8 cellular contexts compared by ENCODE assay signal in genomic region chr4:47031011-47031678, GRCh38. TPM values are rescaled to one million over a fixed set of nuclear protein-coding genes. Genes with fewer than 3 reads are reported as not detected.
DNase-seq lines count a peak whose midpoint lies in the region; ATAC-seq, FAIRE-seq and TF ChIP-seq lines count a peak whose summit lies in the region.

TSS of gene GABRB1 (plus strand) at chr4:47031567.

- no peaks in the 10 kb centered on the region for H3K27me3 ChIP-seq in right atrium auricular region
- H3K27me3 ChIP-seq in pancreas, result peaks cover 0 to 10% (median 0%) of the 10 kb centered on the region in 4 donors

- TF ChIP-seq CTCF in astrocyte of the cerebellum (IDR thresholded peaks at IDR 0.05; ENCODE audit: low read depth, low read length, missing control alignments), result no peak
- TF ChIP-seq CTCF in right atrium auricular region (IDR thresholded peaks at IDR 0.05), result no peak
- TF ChIP-seq CTCF in pancreas (IDR thresholded peaks at IDR 0.05), result no peak

- intact Hi-C loops in pancreas (cut with DNase I), result loop anchor here in 1 of 3 donors (10.0 kb wide), 1 partner anchor 206 kb away; no protein-coding TSS in a partner anchor

- H3K4me3 ChIP-seq in astrocyte of the cerebellum (ENCODE audit: low read depth, low read length) (peak within 1 kb of the TSS; percentile 63), right atrium auricular region (peak within 1 kb of the TSS; percentile 51 to 58), pancreas (peak within 1 kb of the TSS; percentile 10 to 47 (median 27))

- H3K9me3 ChIP-seq in right atrium auricular region, result no peaks in the 10 kb centered on the region
- no peaks in the 10 kb centered on the region for H3K9me3 ChIP-seq in pancreas

- H3K36me3 ChIP-seq in right atrium auricular region (no peaks in the 10 kb centered on the region), pancreas (no peaks in the 10 kb centered on the region)

- H3K4me1 ChIP-seq in right atrium auricular region (no peaks in the 10 kb centered on the region), pancreas (no peaks in the 10 kb centered on the region)

- no peak for FAIRE-seq in pancreas (lab: Jason Lieb, UNC)

- in situ Hi-C loops in astrocyte of the cerebellum (cut with HindIII; ENCODE audit: low sequenced_read_pairs), result no loop called here

- DNase-seq in Daoy (ENCODE audit: low read depth) (peak; percentile 63), NCI-H2171 (lab: John Stamatoyannopoulos, UW) (peak; percentile 7), astrocyte of the cerebellum (ENCODE audit: low read depth) (peak; percentile 43), right atrium auricular region (ENCODE audit: low spot score) (peak; percentile 65), pancreas (peak; percentile 31 to 90 (median 62)), NOMO-1 (lab: John Stamatoyannopoulos, UW; ENCODE audit: unreplicated experiment in 2 of 2) (no peak)

- peak; percentile 66 to 72 (median 68) for ATAC-seq in pancreas
- no peak for ATAC-seq in GM18858 (IDR thresholded peaks at IDR 0.05; ENCODE audit: unreplicated experiment)
- no peak for ATAC-seq in GM21786 (IDR thresholded peaks at IDR 0.05; ENCODE audit: unreplicated experiment)

- H3K27ac ChIP-seq in right atrium auricular region (peak within 1 kb of the TSS; percentile 70 to 71), pancreas (no peak within 1 kb of the TSS)

- WGBS in pancreas, 2 donors, result 4% methylated on average over 20 of the region's 20 CpGs

RNA-seq across cellular contexts. Expression of gene GABRB1, which starts in this region (rescaled TPM):
- 3.3 TPM in 1 of 2 replicates, not detected in the other for total RNA-seq in Daoy (2014; rRNA removed; shearing (Covaris generic))
- total RNA-seq in right atrium auricular region (1 to 10 TPM; 1.1 to 2.6 TPM), pancreas (not detected)
- polyA plus RNA-seq in pancreas, result under 1 TPM in 1 of 2 donors, not detected in 1; 0.16 TPM

Comparison
In these comparisons a context has a peak if more than half of its experiments do, and no peak if none do; other contexts are left out.
1. Peak in DNase-seq, ATAC-seq and H3K4me3 ChIP-seq in pancreas; RNA of the gene not detected or under 1 TPM.
2. DNase-seq: peak in Daoy (single experiment), NCI-H2171 (single experiment), astrocyte of the cerebellum (single experiment) and right atrium auricular region (single experiment); none in NOMO-1 (0 of 2).
3. H3K27ac ChIP-seq: peak in right atrium auricular region (2 of 2); none in pancreas (0 of 4).
4. Peak in every context shown above with its lines, with median percentiles within 50 percentile points of each other: H3K4me3 ChIP-seq.